In genomic region chr17:41915020-41915419, GRCh38 we compare ENCODE assay signal across 1 cellular context.
TF ChIP-seq lines count a peak whose summit lies in the region.

No MANE protein-coding gene starts in this region.

TF ChIP-seq in HepG2, 621 proteins besides CTCF, POLR2A, EP300 and RAD21:
- TF ChIP-seq FOXA3 (CRISPR knock-in tag; IDR thresholded peaks at IDR 0.05): no peak
- TF ChIP-seq ZNF34 (CRISPR knock-in tag; IDR thresholded peaks at IDR 0.05; ENCODE audit: borderline replicate concordance): no peak
- no peak for TF ChIP-seq ELK4 (CRISPR knock-in tag; IDR thresholded peaks at IDR 0.05; ENCODE audit: borderline replicate concordance)
- TF ChIP-seq NCOA1 (CRISPR knock-in tag; IDR thresholded peaks at IDR 0.05): 0 out of 2 replicates have a peak, but pooled peaks have one; percentile 52
- no peak for TF ChIP-seq CENPX (CRISPR knock-in tag; IDR thresholded peaks at IDR 0.05)
- TF ChIP-seq ZNF629 (CRISPR knock-in tag; conservative IDR thresholded peaks at IDR 0.05): peak; percentile 88
- no peak for TF ChIP-seq ZNF615 (CRISPR knock-in tag; IDR thresholded peaks at IDR 0.05; ENCODE audit: borderline replicate concordance)
- no peak for TF ChIP-seq RFX5 (IDR thresholded peaks at IDR 0.05; ENCODE audit: low read depth, low read length)
- 0 out of 2 replicates have a peak, but pooled peaks have one; percentile 2 for TF ChIP-seq HDAC1 (CRISPR knock-in tag; IDR thresholded peaks at IDR 0.05)
- TF ChIP-seq ZSCAN12 (CRISPR knock-in tag; IDR thresholded peaks at IDR 0.05): 0 out of 2 replicates have a peak, but pooled peaks have one; percentile 45
